Comparison of ENCODE assay signal across 22 cellular contexts in the genomic region with DNA sequence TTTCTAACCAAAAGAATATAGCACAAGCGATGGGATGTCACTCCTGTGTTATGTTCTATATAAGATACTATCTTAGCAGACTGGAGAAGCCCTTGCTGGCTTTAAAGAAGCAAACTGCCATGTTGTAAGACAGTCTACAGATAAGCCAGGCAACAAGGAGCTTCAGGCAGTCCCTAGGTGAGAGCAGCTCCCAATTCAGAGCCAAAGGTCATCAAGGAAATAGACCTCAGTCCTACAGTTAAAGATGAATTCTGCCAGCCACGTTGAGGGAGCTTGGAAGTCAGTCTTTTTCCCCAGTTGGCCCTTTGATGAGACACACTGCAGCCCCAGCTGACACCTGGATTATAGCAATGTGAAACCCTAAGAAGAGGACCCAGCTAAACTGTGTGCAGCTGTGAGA.
DNase-seq lines count a peak whose midpoint lies in the region; ATAC-seq and TF ChIP-seq lines count a peak whose summit lies in the region.
"Had no signal": no experiment of that assay in that cellular context is flagged by ENCODE, and none has a peak within 500 bp of the region (broad histone marks: within the 10 kb centered on the region; RNA-seq: fewer than 3 reads in every experiment).

No MANE protein-coding gene starts in this region.

- H3K4me1 ChIP-seq in mucosa of descending colon (ENCODE audit: low read depth) = no peaks in the 10 kb centered on the region
- H3K4me1 ChIP-seq: BE2C, BLaER1 had no signal

- no peak for DNase-seq in left colon
- DNase-seq in mucosa of descending colon = no peak
- no peak for DNase-seq in hypothalamus (lab: John Stamatoyannopoulos, UW)
- DNase-seq in epidermal melanocyte (ENCODE audit: insufficient read length, low spot score) = no peak
- DNase-seq: 8988T; ACHN; BE2C; C1 segment of cervical spinal cord; CD4-positive, alpha-beta memory T cell; CD4-positive, CD25-positive, alpha-beta regulatory T cell; CD8-positive, alpha-beta memory T cell; COR-L47; DMS 273 treated with DMSO at 0.1 percent for 48 hours; DMS153; DMS53; DMS79; DND-41; EL; GDM1 had no signal

- intact Hi-C loops in left colon (cut with DNase I, micrococcal nuclease) = no loop called here
- intact Hi-C loops in mucosa of descending colon (cut with DNase I, micrococcal nuclease) = no loop called here

- ATAC-seq in left colon = peak; percentile 72
- peak; percentile 68 for ATAC-seq in mucosa of descending colon
- no peak for ATAC-seq in GM18907 (IDR thresholded peaks at IDR 0.05; ENCODE audit: unreplicated experiment)
- ATAC-seq: GM12878 had no signal

- no peaks in the 10 kb centered on the region for H3K9me3 ChIP-seq in mucosa of descending colon
- H3K9me3 ChIP-seq: BE2C, BLaER1 had no signal

- no peak overlapping the region for H3K4me3 ChIP-seq in mucosa of descending colon
- H3K4me3 ChIP-seq: BLaER1, GM12878 had no signal

- no peak for TF ChIP-seq CTCF in mucosa of descending colon (IDR thresholded peaks at IDR 0.05)

- H3K36me3 ChIP-seq in mucosa of descending colon (ENCODE audit: low read depth) = no peaks in the 10 kb centered on the region
- H3K36me3 ChIP-seq: BE2C, BLaER1 had no signal
